2 cellular contexts compared by ENCODE assay signal in genomic region chr1:151884445-151884844, GRCh38.
TF ChIP-seq lines count a peak whose summit lies in the region.

No MANE protein-coding gene starts in this region.

TF ChIP-seq in GM12891, 5 proteins besides CTCF, POLR2A, EP300 and RAD21:
- TF ChIP-seq SPI1 (IDR thresholded peaks at IDR 0.05; ENCODE audit: low read depth, low read length), result peak; percentile 20; the same call in 1 of the 2 replicates

TF ChIP-seq in GM12878, 131 proteins besides CTCF, POLR2A, EP300 and RAD21:
- 0 out of 2 replicates have a peak, but pooled peaks have one; percentile 7 for TF ChIP-seq ZNF384 (IDR thresholded peaks at IDR 0.05; ENCODE audit: borderline replicate concordance, low read depth, low read length)
- TF ChIP-seq SPI1 (IDR thresholded peaks at IDR 0.05; ENCODE audit: borderline replicate concordance, insufficient read depth, low read depth, low read length), result 0 out of 2 replicates have a peak, but pooled peaks have one; percentile 7
- TF ChIP-seq NBN (IDR thresholded peaks at IDR 0.05), result peak; percentile 22; the same call in 1 of the 2 replicates
